In the genomic region with DNA sequence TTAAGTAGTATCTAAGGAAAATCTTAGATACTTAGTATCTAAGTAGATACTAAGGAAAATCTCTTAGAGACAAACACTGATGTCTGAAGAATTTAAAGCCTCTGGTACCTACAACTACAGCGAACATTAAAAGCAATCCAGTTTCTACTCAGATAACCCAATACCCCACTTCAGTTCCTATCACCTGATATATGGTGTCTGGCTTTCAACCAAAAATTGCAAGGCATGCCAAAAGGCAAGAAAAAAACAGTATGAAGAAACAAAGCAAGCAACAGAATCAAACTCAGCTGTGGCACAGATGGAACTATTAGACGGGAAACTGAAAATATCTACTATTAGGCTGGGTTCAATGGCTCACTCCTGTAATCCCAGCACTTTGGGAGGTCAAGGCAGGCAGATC, we compare ENCODE assay signal across 14 cellular contexts. TPM values are rescaled to one million over a fixed set of nuclear protein-coding genes. Genes with fewer than 3 reads are reported as not detected.
DNase-seq lines count a peak whose midpoint lies in the region; TF ChIP-seq lines count a peak whose summit lies in the region.
"Had no signal": no experiment of that assay in that cellular context is flagged by ENCODE, and none has a peak within 500 bp of the region (broad histone marks: within the 10 kb centered on the region; RNA-seq: fewer than 3 reads in every experiment).

No MANE protein-coding gene starts in this region.

- DNase-seq in Karpas-422: no peak
- peak; percentile 34 for DNase-seq in choroid plexus epithelial cell (ENCODE audit: low read depth)
- peak; percentile 6 for DNase-seq in left kidney (ENCODE audit: low read depth, low spot score)
- DNase-seq in activated T-cell treated with anti-CD3 and anti-CD28 coated beads, Interleukin-2, amount 50 U/mL, for 24 hours: no peak
- no peak for DNase-seq in SKM-1 (lab: John Stamatoyannopoulos, UW; ENCODE audit: unreplicated experiment)
- DNase-seq in activated T-cell treated with anti-CD3 and anti-CD28 coated beads, Interleukin-2, amount 50 U/mL, for 48 hours: no peak
- DNase-seq in HAP-1 (ENCODE audit: low spot score in 2 of 2): no peak
- DNase-seq: activated naive CD8-positive, alpha-beta T cell treated with anti-CD3 and anti-CD28 coated beads for 36 hours; kidney glomerular epithelial cell; NCI-H1105; pancreas had no signal

- H3K4me3 ChIP-seq in ACC112 (ENCODE audit: low read depth, low read length) (no peak overlapping the region), Karpas-422 (ENCODE audit: low read length) (no peak overlapping the region), choroid plexus epithelial cell (ENCODE audit: low read depth, low read length) (no peak overlapping the region), HAP-1 (no peak overlapping the region)
- H3K4me3 ChIP-seq: pancreas, skin epidermis had no signal

- TF ChIP-seq CTCF in choroid plexus epithelial cell (conservative IDR thresholded peaks at IDR 0.05; ENCODE audit: low read depth, low read length): no peak

- H3K9me3 Mint-ChIP-seq in activated T-cell treated with anti-CD3 and anti-CD28 coated beads, Interleukin-2, amount 50 U/mL, for 24 hours: no peaks in the 10 kb centered on the region
- H3K9me3 Mint-ChIP-seq: stimulated activated effector memory CD8-positive, alpha-beta T cell treated with anti-CD3 and anti-CD28 coated beads, Interleukin-12 subunit alpha, Interleukin-12 subunit beta, amount 100 ng/mL, for 72 hours had no signal

- H3K27me3 ChIP-seq in ACC112 (ENCODE audit: insufficient read depth, low read length) (no peaks in the 10 kb centered on the region), Karpas-422 (ENCODE audit: low read length) (no peaks in the 10 kb centered on the region), HAP-1 (ENCODE audit: low read depth) (no peaks in the 10 kb centered on the region)
- H3K27me3 ChIP-seq: pancreas had no signal

- peaks cover 11% of the 10 kb centered on the region for H3K36me3 ChIP-seq in ACC112 (ENCODE audit: insufficient read depth, low read length)
- no peaks in the 10 kb centered on the region for H3K36me3 ChIP-seq in Karpas-422 (ENCODE audit: insufficient read depth, low read length)
- no peaks in the 10 kb centered on the region for H3K36me3 ChIP-seq in HAP-1 (replicated peaks)
- H3K36me3 ChIP-seq: pancreas had no signal

- H3K79me2 ChIP-seq in ACC112 (ENCODE audit: control insufficient read depth, insufficient read depth, low read length, unreplicated experiment) (peaks cover 61% of the 10 kb centered on the region), Karpas-422 (ENCODE audit: low read length) (no peaks in the 10 kb centered on the region)

- no peak overlapping the region for H3K9ac ChIP-seq in Karpas-422 (ENCODE audit: low read length)

- peaks cover 19% of the 10 kb centered on the region for H3K4me1 ChIP-seq in ACC112 (ENCODE audit: control insufficient read depth, insufficient read depth, low read length, unreplicated experiment)
- H3K4me1 ChIP-seq in Karpas-422 (ENCODE audit: low read length): peaks cover 20% of the 10 kb centered on the region
- H3K4me1 ChIP-seq in HAP-1: 0 out of 2 replicates have a peak, but pooled peaks cover 2% of the 10 kb centered on the region

- no peak overlapping the region for H3K4me3 Mint-ChIP-seq in activated T-cell treated with anti-CD3 and anti-CD28 coated beads, Interleukin-2, amount 50 U/mL, for 24 hours
- H3K4me3 Mint-ChIP-seq: activated naive CD8-positive, alpha-beta T cell treated with anti-CD3 and anti-CD28 coated beads for 36 hours; stimulated activated effector memory CD8-positive, alpha-beta T cell treated with anti-CD3 and anti-CD28 coated beads, Interleukin-12 subunit alpha, Interleukin-12 subunit beta, amount 100 ng/mL, for 72 hours had no signal

- H3K27ac ChIP-seq in ACC112 (ENCODE audit: low read depth, low read length) (peak overlapping the region; percentile 74), Karpas-422 (ENCODE audit: low read length) (no peak overlapping the region)

- no peaks in the 10 kb centered on the region for H3K9me3 ChIP-seq in Karpas-422 (ENCODE audit: low read length)
- no peaks in the 10 kb centered on the region for H3K9me3 ChIP-seq in HAP-1
- H3K9me3 ChIP-seq: pancreas had no signal

- peaks cover 35% of the 10 kb centered on the region for H3K36me3 Mint-ChIP-seq in activated T-cell treated with anti-CD3 and anti-CD28 coated beads, Interleukin-2, amount 50 U/mL, for 24 hours (ENCODE audit: low read depth)
- H3K36me3 Mint-ChIP-seq: stimulated activated effector memory CD8-positive, alpha-beta T cell treated with anti-CD3 and anti-CD28 coated beads, Interleukin-12 subunit alpha, Interleukin-12 subunit beta, amount 100 ng/mL, for 72 hours had no signal

- no peaks in the 10 kb centered on the region for H3K9me2 ChIP-seq in Karpas-422 (replicated peaks; ENCODE audit: insufficient read depth, low read length)

- peaks cover 16% of the 10 kb centered on the region for H4K20me1 ChIP-seq in Karpas-422 (ENCODE audit: insufficient read depth, low read depth, low read length)

- H2AFZ ChIP-seq in ACC112 (ENCODE audit: low read length, unreplicated experiment) (no peak overlapping the region), Karpas-422 (ENCODE audit: low read length) (no peak overlapping the region)

- in situ Hi-C loops in HAP-1 (cut with MboI; ENCODE audit: low sequenced_read_pairs): no loop called here

- no peak overlapping the region for H3K27ac Mint-ChIP-seq in activated T-cell treated with anti-CD3 and anti-CD28 coated beads, Interleukin-2, amount 50 U/mL, for 24 hours
- H3K27ac Mint-ChIP-seq: activated naive CD8-positive, alpha-beta T cell treated with anti-CD3 and anti-CD28 coated beads for 36 hours; stimulated activated effector memory CD8-positive, alpha-beta T cell treated with anti-CD3 and anti-CD28 coated beads, Interleukin-12 subunit alpha, Interleukin-12 subunit beta, amount 100 ng/mL, for 72 hours had no signal

- no peaks in the 10 kb centered on the region for H3K27me3 Mint-ChIP-seq in activated T-cell treated with anti-CD3 and anti-CD28 coated beads, Interleukin-2, amount 50 U/mL, for 24 hours
- H3K27me3 Mint-ChIP-seq: activated naive CD8-positive, alpha-beta T cell treated with anti-CD3 and anti-CD28 coated beads for 36 hours had no signal

- H3K4me1 Mint-ChIP-seq in activated T-cell treated with anti-CD3 and anti-CD28 coated beads, Interleukin-2, amount 50 U/mL, for 24 hours (ENCODE audit: low read depth): peaks cover 54% of the 10 kb centered on the region

- peak overlapping the region; percentile 44 for H3K4me2 ChIP-seq in Karpas-422 (ENCODE audit: low read depth, low read length, poor library complexity, severe bottlenecking)

RNA-seq across cellular contexts. Expression of gene ARHGAP12, which starts 31.1 kb away (rescaled TPM):
- 6.3 and 15.0 TPM in 2 replicates for total RNA-seq in Karpas-422 (2014; rRNA removed; shearing (Covaris generic); ENCODE audit: low replicate concordance)

Comparison
In these comparisons a context has a peak if more than half of its experiments do, and no peak if none do; other contexts are left out.
1. DNase-seq: peak in choroid plexus epithelial cell (single experiment) and left kidney (single experiment); none in Karpas-422 (single experiment), activated T-cell treated with anti-CD3 and anti-CD28 coated beads, Interleukin-2, amount 50 U/mL, for 24 hours (single experiment), SKM-1 (single experiment), activated T-cell treated with anti-CD3 and anti-CD28 coated beads, Interleukin-2, amount 50 U/mL, for 48 hours (0 of 2) and HAP-1 (0 of 2).